Comparison of ENCODE assay signal across 21 cellular contexts in genomic region chr7:30649717-30650116, GRCh38. TPM values are rescaled to one million over a fixed set of nuclear protein-coding genes. Genes with fewer than 3 reads are reported as not detected.
"Had no signal": no experiment of that assay in that cellular context is flagged by ENCODE, and none has a peak within 500 bp of the region (broad histone marks: within the 10 kb centered on the region; RNA-seq: fewer than 3 reads in every experiment).

No MANE protein-coding gene starts in this region.

- H3K27me3 ChIP-seq: brain microvascular endothelial cell, left lung, upper lobe of right lung had no signal

- H3K9me3 Mint-ChIP-seq: activated naive CD4-positive, alpha-beta T cell treated with anti-CD3 and anti-CD28 coated beads for 36 hours; central memory CD8-positive, alpha-beta T cell; nephron; stimulated activated effector memory CD8-positive, alpha-beta T cell treated with anti-CD3 and anti-CD28 coated beads, Interleukin-12 subunit alpha, Interleukin-12 subunit beta, amount 100 ng/mL, for 72 hours; WTC11 had no signal

- ATAC-seq: activated CD8-positive, alpha-beta T cell treated with anti-CD3 and anti-CD28 coated beads, Interleukin-2, amount 10 ng/mL, durations not matched to agents 7 days and 5 days; left lung; right cardiac atrium; stimulated activated effector memory CD8-positive, alpha-beta T cell treated with anti-CD3 and anti-CD28 coated beads, Interleukin-12 subunit alpha, Interleukin-12 subunit beta, amount 100 ng/mL, for 72 hours; upper lobe of right lung had no signal

- H3K27me3 Mint-ChIP-seq: central memory CD8-positive, alpha-beta T cell; progenitor cell of endocrine pancreas had no signal

- H3K4me1 Mint-ChIP-seq: central memory CD8-positive, alpha-beta T cell; nephron; stimulated activated effector memory CD8-positive, alpha-beta T cell treated with anti-CD3 and anti-CD28 coated beads, Interleukin-12 subunit alpha, Interleukin-12 subunit beta, amount 100 ng/mL, for 72 hours had no signal

- H3K27ac Mint-ChIP-seq: activated CD8-positive, alpha-beta T cell treated with anti-CD3 and anti-CD28 coated beads, Interleukin-2, amount 10 ng/mL, durations not matched to agents 7 days and 5 days; activated naive CD4-positive, alpha-beta T cell treated with anti-CD3 and anti-CD28 coated beads for 36 hours; nephron; progenitor cell of endocrine pancreas; stimulated activated effector memory CD8-positive, alpha-beta T cell treated with anti-CD3 and anti-CD28 coated beads, Interleukin-12 subunit alpha, Interleukin-12 subunit beta, amount 100 ng/mL, for 72 hours; WTC11 had no signal

- DNase-seq: activated CD4-positive, alpha-beta T cell treated with anti-CD3 and anti-CD28 coated beads for 48 hours; activated CD8-positive, alpha-beta T cell treated with anti-CD3 and anti-CD28 coated beads, Interleukin-2, amount 10 ng/mL, durations not matched to agents 7 days and 5 days; activated naive CD4-positive, alpha-beta T cell treated with anti-CD3 and anti-CD28 coated beads for 36 hours; aorta; brain microvascular endothelial cell; cortex of kidney; left lung; midbrain; occipital lobe; right cardiac atrium; small intestine; stimulated activated CD4-positive, alpha-beta T cell treated with anti-CD3 and anti-CD28 coated beads, Interleukin-4, amount 100 ng/mL, for 24 hours; upper lobe of right lung had no signal

- H3K9me3 ChIP-seq: left lung, thoracic aorta, upper lobe of right lung had no signal

- H3K4me3 Mint-ChIP-seq: activated CD8-positive, alpha-beta T cell treated with anti-CD3 and anti-CD28 coated beads, Interleukin-2, amount 10 ng/mL, durations not matched to agents 7 days and 5 days; activated naive CD4-positive, alpha-beta T cell treated with anti-CD3 and anti-CD28 coated beads for 36 hours; central memory CD8-positive, alpha-beta T cell; nephron; stimulated activated effector memory CD8-positive, alpha-beta T cell treated with anti-CD3 and anti-CD28 coated beads, Interleukin-12 subunit alpha, Interleukin-12 subunit beta, amount 100 ng/mL, for 72 hours; WTC11 had no signal

- H3K27ac ChIP-seq: brain microvascular endothelial cell, left lung, thoracic aorta, upper lobe of right lung had no signal

- H3K36me3 ChIP-seq: thoracic aorta had no signal

- H3K4me3 ChIP-seq: left lung, thoracic aorta, upper lobe of right lung had no signal

- H3K4me1 ChIP-seq: left lung, upper lobe of right lung had no signal

RNA-seq across cellular contexts. Expression of gene CRHR2, which starts 32.5 kb away (rescaled TPM):
- total RNA-seq: activated CD8-positive, alpha-beta T cell treated with anti-CD3 and anti-CD28 coated beads, Interleukin-2, amount 10 ng/mL, durations not matched to agents 7 days and 5 days; activated naive CD4-positive, alpha-beta T cell treated with anti-CD3 and anti-CD28 coated beads for 36 hours; kidney epithelial cell; lung microvascular endothelial cell; progenitor cell of endocrine pancreas; upper lobe of right lung had no signal
